Comparison of ENCODE assay signal across 1 cellular context in genomic region chr11:102061276-102061675, GRCh38.
TF ChIP-seq lines count a peak whose summit lies in the region.

No MANE protein-coding gene starts in this region.

TF ChIP-seq in GM12878, 131 proteins besides CTCF, POLR2A, EP300 and RAD21:
- no peak for TF ChIP-seq TAF1 (IDR thresholded peaks at IDR 0.05; ENCODE audit: borderline replicate concordance, low read depth, low read length)
- TF ChIP-seq ZBTB33 (IDR thresholded peaks at IDR 0.05) = no peak
- TF ChIP-seq TCF7 (IDR thresholded peaks at IDR 0.05; ENCODE audit: borderline replicate concordance) = no peak
- no peak for TF ChIP-seq NR2F1 (conservative IDR thresholded peaks at IDR 0.05)
